In genomic region chr12:90229771-90230170, GRCh38 we compare ENCODE assay signal across 23 cellular contexts.
DNase-seq lines count a peak whose midpoint lies in the region; ATAC-seq and TF ChIP-seq lines count a peak whose summit lies in the region.
"Had no signal": no experiment of that assay in that cellular context is flagged by ENCODE, and none has a peak within 500 bp of the region (broad histone marks: within the 10 kb centered on the region; RNA-seq: fewer than 3 reads in every experiment).

No MANE protein-coding gene starts in this region.

- H3K27me3 Mint-ChIP-seq in osteocyte (ENCODE audit: unreplicated experiment) (no peaks in the 10 kb centered on the region), Calu3 (ENCODE audit: unreplicated experiment) (no peaks in the 10 kb centered on the region)
- H3K27me3 Mint-ChIP-seq: progenitor cell of endocrine pancreas had no signal

- in situ Hi-C loops in mammary epithelial cell (cut with MboI; ENCODE audit: low sequenced_read_pairs in 2 of 2), result no loop called here

- intact Hi-C loops in mammary epithelial cell (cut with micrococcal nuclease) (no loop called here), Calu3 (cut with micrococcal nuclease; ENCODE audit: unreplicated experiment) (no loop called here)

- H3K36me3 Mint-ChIP-seq in osteocyte (ENCODE audit: unreplicated experiment) (no peaks in the 10 kb centered on the region), Calu3 (ENCODE audit: insufficient read depth, unreplicated experiment) (no peaks in the 10 kb centered on the region)
- H3K36me3 Mint-ChIP-seq: activated CD8-positive, alpha-beta memory T cell treated with anti-CD3 and anti-CD28 coated beads, Interleukin-2, amount 10 ng/mL, durations not matched to agents 7 days and 5 days; naive thymus-derived CD8-positive, alpha-beta T cell had no signal

- peak overlapping the region; percentile 89 for H2AFZ ChIP-seq in mammary epithelial cell (ENCODE audit: low read depth, low read length)

- peaks cover 25% of the 10 kb centered on the region for H3K4me1 Mint-ChIP-seq in osteocyte (ENCODE audit: unreplicated experiment)
- H3K4me1 Mint-ChIP-seq in Calu3 (ENCODE audit: low read depth, unreplicated experiment), result no peaks in the 10 kb centered on the region
- H3K4me1 Mint-ChIP-seq: activated CD8-positive, alpha-beta memory T cell treated with anti-CD3 and anti-CD28 coated beads, Interleukin-2, amount 10 ng/mL, durations not matched to agents 7 days and 5 days; naive thymus-derived CD8-positive, alpha-beta T cell had no signal

- TF ChIP-seq CTCF in mammary epithelial cell (conservative IDR thresholded peaks at IDR 0.05 in 1 of 2, IDR thresholded peaks at IDR 0.05 in 1 of 2; ENCODE audit: extremely low read depth in 1 of 2, insufficient read depth in 1 of 2, low read depth in 1 of 2, low read length in 2 of 2) (no peak), osteocyte (IDR thresholded peaks at IDR 0.05) (no peak), Calu3 (IDR thresholded peaks at IDR 0.05; ENCODE audit: unreplicated experiment) (no peak)

- no peaks in the 10 kb centered on the region for H4K20me1 ChIP-seq in mammary epithelial cell (ENCODE audit: insufficient read depth, low read length)

- H3K9ac ChIP-seq in HUES48 (ENCODE audit: low read depth, low read length) (no peak overlapping the region), mammary epithelial cell (ENCODE audit: insufficient read depth, low read length) (no peak overlapping the region)

- H3K27ac ChIP-seq in HUES48 (ENCODE audit: low read depth, low read length), result peak overlapping the region; percentile 34
- no peak overlapping the region for H3K27ac ChIP-seq in mammary epithelial cell (ENCODE audit: insufficient read depth, low read depth, low read length)

- H3K4me3 ChIP-seq in HUES48 (ENCODE audit: low read depth, low read length) (no peak overlapping the region), mammary epithelial cell (replicated peaks in 1 of 3; ENCODE audit: insufficient read depth in 1 of 3, low read depth in 2 of 3, low read length in 3 of 3) (no peak overlapping the region)

- BruUV-seq in mammary epithelial cell (replicated peaks; lab: Mats Ljungman, UMichigan) (no TSS peak), Calu3 (replicated peaks; lab: Mats Ljungman, UMichigan) (no TSS peak)

- peak overlapping the region; percentile 56 for H3K4me2 ChIP-seq in mammary epithelial cell (ENCODE audit: insufficient read depth, low read depth, low read length)

- no peaks in the 10 kb centered on the region for H3K9me3 ChIP-seq in HUES48 (ENCODE audit: control insufficient read depth, insufficient read depth, low read length)
- H3K9me3 ChIP-seq in mammary epithelial cell (replicated peaks; ENCODE audit: insufficient read depth, low read length), result no peaks in the 10 kb centered on the region
- H3K9me3 ChIP-seq: Caco-2 had no signal

- CTCF ChIA-PET in mammary epithelial cell (lab: Charles Lee; ENCODE audit: low non-redundant PET) (no interaction called here), Calu3 (lab: Charles Lee) (no interaction called here)

- H3K36me3 ChIP-seq in HUES48 (ENCODE audit: control insufficient read depth, insufficient read depth, low read length), result no peaks in the 10 kb centered on the region
- H3K36me3 ChIP-seq in mammary epithelial cell (ENCODE audit: insufficient read depth, low read length), result no peaks in the 10 kb centered on the region

- peak overlapping the region; percentile 20 for H3K4me3 Mint-ChIP-seq in osteocyte (ENCODE audit: unreplicated experiment)
- no peak overlapping the region for H3K4me3 Mint-ChIP-seq in Calu3 (ENCODE audit: low read depth, unreplicated experiment)
- H3K4me3 Mint-ChIP-seq: activated CD8-positive, alpha-beta memory T cell treated with anti-CD3 and anti-CD28 coated beads, Interleukin-2, amount 10 ng/mL, durations not matched to agents 7 days and 5 days; naive thymus-derived CD8-positive, alpha-beta T cell; T-helper 2 cell treated with Interferon-gamma antibody and Interleukin-4, amounts not matched to agents 5 μg/mL and 100 μg/mL, for 36 hours had no signal

- H3K4me1 ChIP-seq in HUES48 (ENCODE audit: control insufficient read depth, insufficient read depth, low read length) (peaks cover 14% of the 10 kb centered on the region), mammary epithelial cell (ENCODE audit: insufficient read depth, low read length) (peaks cover 22% of the 10 kb centered on the region)

- H3K27ac Mint-ChIP-seq in osteocyte (ENCODE audit: unreplicated experiment) (peak overlapping the region; percentile 71), Calu3 (ENCODE audit: unreplicated experiment) (no peak overlapping the region)
- H3K27ac Mint-ChIP-seq: activated CD8-positive, alpha-beta memory T cell treated with anti-CD3 and anti-CD28 coated beads, Interleukin-2, amount 10 ng/mL, durations not matched to agents 7 days and 5 days; activated T-helper 2 cell treated with anti-CD3 and anti-CD28 coated beads, Interferon-gamma antibody, Interleukin-2, Interleukin-4, amounts not matched to agents 10 μg/mL and 5 μg/mL and 100 μg/mL, durations not matched to agents 14 hours and 24 hours and 36 hours; naive thymus-derived CD8-positive, alpha-beta T cell; progenitor cell of endocrine pancreas; T-helper 2 cell treated with Interferon-gamma antibody and Interleukin-4, amounts not matched to agents 5 μg/mL and 100 μg/mL, for 36 hours had no signal

- 6% methylated on average over 3 of the region's 3 CpGs for WGBS in mammary epithelial cell (ENCODE audit: low coverage, missing lambda C conversion rate)

- no peaks in the 10 kb centered on the region for H3K9me3 Mint-ChIP-seq in osteocyte (ENCODE audit: unreplicated experiment)
- H3K9me3 Mint-ChIP-seq in Calu3 (ENCODE audit: low read depth, unreplicated experiment), result peaks cover 6% of the 10 kb centered on the region
- H3K9me3 Mint-ChIP-seq: activated T-helper 2 cell treated with anti-CD3 and anti-CD28 coated beads, Interferon-gamma antibody, Interleukin-2, Interleukin-4, amounts not matched to agents 10 μg/mL and 5 μg/mL and 100 μg/mL, durations not matched to agents 14 hours and 24 hours and 36 hours; naive thymus-derived CD8-positive, alpha-beta T cell; T-helper 2 cell treated with Interferon-gamma antibody and Interleukin-4, amounts not matched to agents 5 μg/mL and 100 μg/mL, for 36 hours had no signal

- dilution Hi-C loops in mammary epithelial cell (cut with HindIII; ENCODE audit: low sequenced_read_pairs), result no loop called here

- no peak for ATAC-seq in GM21526 (IDR thresholded peaks at IDR 0.05; ENCODE audit: low FRiP score, unreplicated experiment)
- ATAC-seq: activated CD8-positive, alpha-beta memory T cell treated with anti-CD3 and anti-CD28 coated beads, Interleukin-2, amount 10 ng/mL, durations not matched to agents 7 days and 5 days; naive thymus-derived CD8-positive, alpha-beta T cell had no signal

- H3K79me2 ChIP-seq in mammary epithelial cell (ENCODE audit: insufficient read depth, low read length), result no peaks in the 10 kb centered on the region

- H3K27me3 ChIP-seq in HUES48 (ENCODE audit: control insufficient read depth, insufficient read depth, low read length) (no peaks in the 10 kb centered on the region), mammary epithelial cell (ENCODE audit: insufficient read depth, low read length) (no peaks in the 10 kb centered on the region)

- DNase-seq in mammary epithelial cell (no peak), iPS DF 19.7 (ENCODE audit: low read depth, low spot score) (peak; percentile 57), osteocyte (ENCODE audit: extremely low spot score, unreplicated experiment) (no peak), cerebellar cortex (ENCODE audit: low spot score) (no peak), Calu3 (no peak)
- no peak for DNase-seq in central memory CD4-positive, alpha-beta T cell
- DNase-seq: activated CD4-positive, CD25-positive, alpha-beta regulatory T cell treated with anti-CD3 and anti-CD28 coated beads, Interleukin-2, amount 50 U/mL, for 72 hours; activated CD8-positive, alpha-beta memory T cell treated with anti-CD3 and anti-CD28 coated beads, Interleukin-2, amount 10 ng/mL, durations not matched to agents 7 days and 5 days; Caco-2; caudate nucleus; HCEC 1CT; Karpas-422; naive thymus-derived CD8-positive, alpha-beta T cell; NCI-H1105; NCI-H2107; NCI-H524 treated with DMSO at 0.1 percent for 48 hours; small intestine; stimulated activated CD4-positive, alpha-beta T cell treated with anti-CD3 and anti-CD28 coated beads, Interleukin-4, amount 100 ng/mL, for 4 hours had no signal
